Comparison of ENCODE assay signal across 1 cellular context in genomic region chr1:99218572-99218971, GRCh38.
TF ChIP-seq lines count a peak whose summit lies in the region.

No MANE protein-coding gene starts in this region.

TF ChIP-seq in GM12878, 131 proteins besides CTCF, POLR2A, EP300 and RAD21 (continued from another document):
- TF ChIP-seq IRF5 (IDR thresholded peaks at IDR 0.05; ENCODE audit: borderline replicate concordance): no peak
- no peak for TF ChIP-seq EZH2 (IDR thresholded peaks at IDR 0.05; ENCODE audit: borderline replicate concordance, control insufficient read depth, low read depth, low read length)
- no peak for TF ChIP-seq ZBED1 (IDR thresholded peaks at IDR 0.05; ENCODE audit: borderline replicate concordance)
- no peak for TF ChIP-seq SREBF1 (IDR thresholded peaks at IDR 0.05; ENCODE audit: low read length)
- no peak for TF ChIP-seq TARDBP (IDR thresholded peaks at IDR 0.05; ENCODE audit: borderline replicate concordance)
- TF ChIP-seq TCF7 (IDR thresholded peaks at IDR 0.05; ENCODE audit: borderline replicate concordance): no peak
- no peak for TF ChIP-seq ATF7 (IDR thresholded peaks at IDR 0.05; ENCODE audit: low read depth)
- no peak for TF ChIP-seq HSF1 (IDR thresholded peaks at IDR 0.05; ENCODE audit: low read depth, low read length)
- TF ChIP-seq KDM1A (IDR thresholded peaks at IDR 0.05; ENCODE audit: borderline replicate concordance): no peak
- TF ChIP-seq CREM (IDR thresholded peaks at IDR 0.05; ENCODE audit: low read depth): no peak
- TF ChIP-seq GABPA (IDR thresholded peaks at IDR 0.05; ENCODE audit: low read depth): no peak
- TF ChIP-seq CBFB (IDR thresholded peaks at IDR 0.05; ENCODE audit: low read depth): no peak
- TF ChIP-seq ESRRA (IDR thresholded peaks at IDR 0.05; ENCODE audit: low read length): no peak
